9 cellular contexts compared by ENCODE assay signal in genomic region chr1:100387644-100388350, GRCh38. TPM values are rescaled to one million over a fixed set of nuclear protein-coding genes. Genes with fewer than 3 reads are reported as not detected.
DNase-seq lines count a peak whose midpoint lies in the region; FAIRE-seq and TF ChIP-seq lines count a peak whose summit lies in the region.
"Had no signal": no experiment of that assay in that cellular context is flagged by ENCODE, and none has a peak within 500 bp of the region (broad histone marks: within the 10 kb centered on the region; RNA-seq: fewer than 3 reads in every experiment).

No MANE protein-coding gene starts in this region.

- H3F3A ChIP-seq in neural progenitor cell (ENCODE audit: low read depth) = no peaks in the 10 kb centered on the region

- H3K9ac ChIP-seq in Karpas-422 (ENCODE audit: low read length) = no peak overlapping the region
- no peak overlapping the region for H3K9ac ChIP-seq in neural progenitor cell

- no peak for FAIRE-seq in GM12891 (lab: Jason Lieb, UNC)

- H3K27me3 ChIP-seq in Karpas-422 (ENCODE audit: low read length) = no peaks in the 10 kb centered on the region
- H3K27me3 ChIP-seq in neural progenitor cell = no peaks in the 10 kb centered on the region

- H3K36me3 Mint-ChIP-seq in chondrocyte (ENCODE audit: low read depth) (no peaks in the 10 kb centered on the region), neural progenitor cell (peaks cover under 1% of the 10 kb centered on the region)

- TF ChIP-seq CTCF in chondrocyte (IDR thresholded peaks at IDR 0.05) = no peak
- no peak for TF ChIP-seq CTCF in neural progenitor cell (IDR thresholded peaks at IDR 0.05)

- TF ChIP-seq POLR2A in GM12891 (IDR thresholded peaks at IDR 0.05; ENCODE audit: low read depth, low read length) = no peak

- H3K4me1 ChIP-seq in Karpas-422 (ENCODE audit: low read length) = peaks cover 15% of the 10 kb centered on the region
- H3K4me1 ChIP-seq in neural progenitor cell = peaks cover 10% of the 10 kb centered on the region

- peaks cover 55% of the 10 kb centered on the region for H3K79me2 ChIP-seq in Karpas-422 (ENCODE audit: low read length)
- peaks cover 22% of the 10 kb centered on the region for H3K79me2 ChIP-seq in neural progenitor cell (ENCODE audit: low read depth)

- H3K27ac ChIP-seq in Karpas-422 (ENCODE audit: low read length) = no peak overlapping the region
- H3K27ac ChIP-seq in neural progenitor cell = peak overlapping the region; percentile 36
- H3K27ac ChIP-seq: VCaP had no signal

- no peak overlapping the region for H3K4me3 Mint-ChIP-seq in chondrocyte (ENCODE audit: unreplicated experiment)
- H3K4me3 Mint-ChIP-seq in neural progenitor cell = no peak overlapping the region

- no peak overlapping the region for H2AFZ ChIP-seq in Karpas-422 (ENCODE audit: low read length)
- no peak overlapping the region for H2AFZ ChIP-seq in neural progenitor cell (replicated peaks)

- H3K27ac Mint-ChIP-seq in chondrocyte (ENCODE audit: unreplicated experiment) (peak overlapping the region; percentile 81), neural progenitor cell (peak overlapping the region; percentile 38)

- no peaks in the 10 kb centered on the region for H4K20me1 ChIP-seq in Karpas-422 (ENCODE audit: insufficient read depth, low read depth, low read length)
- H4K20me1 ChIP-seq in neural progenitor cell (ENCODE audit: low read depth) = peaks cover 21% of the 10 kb centered on the region

- no peaks in the 10 kb centered on the region for H3K9me3 Mint-ChIP-seq in chondrocyte (ENCODE audit: low read depth)
- H3K9me3 Mint-ChIP-seq in neural progenitor cell = no peaks in the 10 kb centered on the region

- H3K4me2 ChIP-seq in Karpas-422 (ENCODE audit: low read depth, low read length, poor library complexity, severe bottlenecking) = peak overlapping the region; percentile 30
- no peak overlapping the region for H3K4me2 ChIP-seq in neural progenitor cell

- H3K36me3 ChIP-seq in Karpas-422 (ENCODE audit: insufficient read depth, low read length) = peaks cover 6% of the 10 kb centered on the region; the same call in 1 of the 2 replicates
- H3K36me3 ChIP-seq in neural progenitor cell = peaks cover 3% of the 10 kb centered on the region

- DNase-seq in DMS53 treated with DMSO at 0.1 percent for 48 hours (lab: John Stamatoyannopoulos, UW; ENCODE audit: unreplicated experiment) (peak; percentile 36), Karpas-422 (no peak), chondrocyte (ENCODE audit: low spot score) (no peak), neural progenitor cell (ENCODE audit: low spot score) (no peak), islet precursor cell (no peak), COLO668 (lab: John Stamatoyannopoulos, UW; ENCODE audit: unreplicated experiment) (no peak), NCI-H446 treated with DMSO at 0.1 percent for 48 hours (lab: John Stamatoyannopoulos, UW) (no peak), GM12891 (ENCODE audit: insufficient read length, low spot score) (no peak)

- H3K9me2 ChIP-seq in Karpas-422 (replicated peaks; ENCODE audit: insufficient read depth, low read length) = no peaks in the 10 kb centered on the region

- H3K4me1 Mint-ChIP-seq in chondrocyte (ENCODE audit: low read depth) (peaks cover 17% of the 10 kb centered on the region), neural progenitor cell (peaks cover 18% of the 10 kb centered on the region)

- H3K27me3 Mint-ChIP-seq in chondrocyte (ENCODE audit: low read depth) = no peaks in the 10 kb centered on the region
- H3K27me3 Mint-ChIP-seq in neural progenitor cell (ENCODE audit: insufficient read depth, low read depth) = no peaks in the 10 kb centered on the region

- H3K9me3 ChIP-seq in Karpas-422 (ENCODE audit: low read length) (no peaks in the 10 kb centered on the region), neural progenitor cell (ENCODE audit: low read depth) (no peaks in the 10 kb centered on the region)

- H3K4me3 ChIP-seq in Karpas-422 (ENCODE audit: low read length) (no peak overlapping the region), neural progenitor cell (no peak overlapping the region)

TF ChIP-seq in GM12891, 5 proteins besides CTCF, POLR2A, EP300 and RAD21:
- TF ChIP-seq POLR2AphosphoS5 (IDR thresholded peaks at IDR 0.05; ENCODE audit: low read depth, low read length) = no peak
- TF ChIP-seq TAF1 (IDR thresholded peaks at IDR 0.05; ENCODE audit: low read depth, low read length) = no peak
- no peak for TF ChIP-seq SPI1 (IDR thresholded peaks at IDR 0.05; ENCODE audit: low read depth, low read length)
- no peak for TF ChIP-seq PAX5 (IDR thresholded peaks at IDR 0.05; ENCODE audit: insufficient read depth, low read length, severe bottlenecking)
- TF ChIP-seq POU2F2 (IDR thresholded peaks at IDR 0.05; ENCODE audit: low read depth, low read length) = no peak
TF ChIP-seq in GM12891: peak in this region for 0.

RNA-seq across cellular contexts. Expression of gene CDC14A, which starts 35.5 kb away (rescaled TPM):
- 24.7 and 25.7 TPM in 2 replicates for total RNA-seq in Karpas-422 (2014; rRNA removed; shearing (Covaris generic); ENCODE audit: low replicate concordance)
- total RNA-seq in chondrocyte = 1.4 to 2.3 TPM (median 1.5 TPM) in 3 replicates
- total RNA-seq in neural progenitor cell (ENCODE audit: low replicate concordance) = 26.9 and 37.0 TPM in 2 replicates
- polyA plus RNA-seq in GM12891 (2012; ENCODE audit: low read depth, missing spikeins) = 2.2 TPM
